ENCODE assay signal across 1 cellular context in the genomic region with DNA sequence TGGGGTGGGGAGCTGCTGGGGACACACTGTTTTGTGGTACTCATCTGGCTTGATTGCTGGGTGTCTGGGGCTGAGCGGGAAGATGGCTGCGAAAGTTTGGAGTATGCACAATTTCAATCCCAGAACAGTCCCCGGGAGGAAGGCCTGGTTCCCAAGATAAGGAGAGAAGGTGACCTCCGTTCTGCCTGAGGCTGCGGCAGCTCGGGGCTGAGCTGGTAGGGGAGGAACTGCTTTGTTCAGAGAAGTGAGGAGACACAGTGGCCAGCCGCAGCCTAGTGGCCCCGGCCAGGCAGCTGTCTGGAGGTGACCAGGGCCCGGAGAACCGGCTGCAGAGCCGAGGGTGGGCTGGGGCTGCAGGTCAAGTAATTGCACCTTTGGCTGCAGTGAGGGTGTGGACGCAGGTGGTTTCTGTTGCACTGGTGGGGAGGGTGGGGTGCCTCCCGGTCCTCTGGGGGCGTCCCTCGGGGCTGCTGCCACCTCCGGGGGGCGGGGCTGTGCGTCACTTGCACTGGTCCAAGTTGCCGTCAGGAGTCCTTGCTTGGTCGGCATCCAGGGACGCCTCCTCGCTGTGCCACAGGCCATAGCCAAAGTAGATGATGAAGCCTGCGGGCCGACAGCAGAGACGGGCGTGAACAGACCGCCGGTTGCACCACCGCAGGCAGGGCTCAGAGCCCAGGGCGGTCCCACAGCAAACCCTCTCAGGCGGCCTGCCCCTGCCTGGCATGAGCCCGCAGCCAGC.
TF ChIP-seq lines count a peak whose summit lies in the region.

No MANE protein-coding gene starts in this region.

TF ChIP-seq in K562, 482 proteins besides CTCF, POLR2A, EP300 and RAD21 (continued from another document):
- TF ChIP-seq, protein P1, sequence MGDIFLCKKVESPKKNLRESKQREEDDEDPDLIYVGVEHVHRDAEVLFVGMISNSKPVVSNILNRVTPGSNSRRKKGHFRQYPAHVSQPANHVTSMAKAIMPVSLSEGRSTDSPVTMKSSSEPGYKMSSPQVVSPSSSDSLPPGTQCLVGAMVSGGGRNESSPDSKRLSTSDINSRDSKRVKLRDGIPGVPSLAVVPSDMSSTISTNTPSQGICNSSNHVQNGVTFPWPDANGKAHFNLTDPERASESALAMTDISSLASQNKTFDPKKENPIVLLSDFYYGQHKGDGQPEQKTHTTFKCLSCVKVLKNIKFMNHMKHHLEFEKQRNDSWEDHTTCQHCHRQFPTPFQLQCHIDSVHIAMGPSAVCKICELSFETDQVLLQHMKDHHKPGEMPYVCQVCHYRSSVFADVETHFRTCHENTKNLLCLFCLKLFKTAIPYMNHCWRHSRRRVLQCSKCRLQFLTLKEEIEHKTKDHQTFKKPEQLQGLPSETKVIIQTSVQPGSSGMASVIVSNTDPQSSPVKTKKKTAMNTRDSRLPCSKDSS (IDR thresholded peaks at IDR 0.05; ENCODE audit: low read depth, partially characterized antibody): no peak
- TF ChIP-seq, protein P2, sequence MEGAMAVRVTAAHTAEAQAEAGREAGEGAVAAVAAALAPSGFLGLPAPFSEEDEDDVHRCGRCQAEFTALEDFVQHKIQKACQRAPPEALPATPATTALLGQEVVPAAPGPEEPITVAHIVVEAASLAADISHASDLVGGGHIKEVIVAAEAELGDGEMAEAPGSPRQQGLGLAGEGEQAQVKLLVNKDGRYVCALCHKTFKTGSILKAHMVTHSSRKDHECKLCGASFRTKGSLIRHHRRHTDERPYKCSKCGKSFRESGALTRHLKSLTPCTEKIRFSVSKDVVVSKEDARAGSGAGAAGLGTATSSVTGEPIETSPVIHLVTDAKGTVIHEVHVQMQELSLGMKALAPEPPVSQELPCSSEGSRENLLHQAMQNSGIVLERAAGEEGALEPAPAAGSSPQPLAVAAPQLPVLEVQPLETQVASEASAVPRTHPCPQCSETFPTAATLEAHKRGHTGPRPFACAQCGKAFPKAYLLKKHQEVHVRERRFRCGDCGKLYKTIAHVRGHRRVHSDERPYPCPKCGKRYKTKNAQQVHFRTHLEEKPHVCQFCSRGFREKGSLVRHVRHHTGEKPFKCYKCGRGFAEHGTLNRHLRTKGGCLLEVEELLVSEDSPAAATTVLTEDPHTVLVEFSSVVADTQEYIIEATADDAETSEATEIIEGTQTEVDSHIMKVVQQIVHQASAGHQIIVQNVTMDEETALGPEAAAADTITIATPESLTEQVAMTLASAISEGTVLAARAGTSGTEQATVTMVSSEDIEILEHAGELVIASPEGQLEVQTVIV (CRISPR knock-in tag; IDR thresholded peaks at IDR 0.05; ENCODE audit: borderline replicate concordance): no peak
- TF ChIP-seq CBFB (CRISPR knock-in tag; IDR thresholded peaks at IDR 0.05): no peak
- TF ChIP-seq, protein P3, sequence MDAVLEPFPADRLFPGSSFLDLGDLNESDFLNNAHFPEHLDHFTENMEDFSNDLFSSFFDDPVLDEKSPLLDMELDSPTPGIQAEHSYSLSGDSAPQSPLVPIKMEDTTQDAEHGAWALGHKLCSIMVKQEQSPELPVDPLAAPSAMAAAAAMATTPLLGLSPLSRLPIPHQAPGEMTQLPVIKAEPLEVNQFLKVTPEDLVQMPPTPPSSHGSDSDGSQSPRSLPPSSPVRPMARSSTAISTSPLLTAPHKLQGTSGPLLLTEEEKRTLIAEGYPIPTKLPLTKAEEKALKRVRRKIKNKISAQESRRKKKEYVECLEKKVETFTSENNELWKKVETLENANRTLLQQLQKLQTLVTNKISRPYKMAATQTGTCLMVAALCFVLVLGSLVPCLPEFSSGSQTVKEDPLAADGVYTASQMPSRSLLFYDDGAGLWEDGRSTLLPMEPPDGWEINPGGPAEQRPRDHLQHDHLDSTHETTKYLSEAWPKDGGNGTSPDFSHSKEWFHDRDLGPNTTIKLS (IDR thresholded peaks at IDR 0.05; ENCODE audit: borderline replicate concordance, low read depth): no peak
- TF ChIP-seq, protein P4, sequence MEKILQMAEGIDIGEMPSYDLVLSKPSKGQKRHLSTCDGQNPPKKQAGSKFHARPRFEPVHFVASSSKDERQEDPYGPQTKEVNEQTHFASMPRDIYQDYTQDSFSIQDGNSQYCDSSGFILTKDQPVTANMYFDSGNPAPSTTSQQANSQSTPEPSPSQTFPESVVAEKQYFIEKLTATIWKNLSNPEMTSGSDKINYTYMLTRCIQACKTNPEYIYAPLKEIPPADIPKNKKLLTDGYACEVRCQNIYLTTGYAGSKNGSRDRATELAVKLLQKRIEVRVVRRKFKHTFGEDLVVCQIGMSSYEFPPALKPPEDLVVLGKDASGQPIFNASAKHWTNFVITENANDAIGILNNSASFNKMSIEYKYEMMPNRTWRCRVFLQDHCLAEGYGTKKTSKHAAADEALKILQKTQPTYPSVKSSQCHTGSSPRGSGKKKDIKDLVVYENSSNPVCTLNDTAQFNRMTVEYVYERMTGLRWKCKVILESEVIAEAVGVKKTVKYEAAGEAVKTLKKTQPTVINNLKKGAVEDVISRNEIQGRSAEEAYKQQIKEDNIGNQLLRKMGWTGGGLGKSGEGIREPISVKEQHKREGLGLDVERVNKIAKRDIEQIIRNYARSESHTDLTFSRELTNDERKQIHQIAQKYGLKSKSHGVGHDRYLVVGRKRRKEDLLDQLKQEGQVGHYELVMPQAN (IDR thresholded peaks at IDR 0.05; ENCODE audit: borderline replicate concordance): no peak
- TF ChIP-seq, protein P5, sequence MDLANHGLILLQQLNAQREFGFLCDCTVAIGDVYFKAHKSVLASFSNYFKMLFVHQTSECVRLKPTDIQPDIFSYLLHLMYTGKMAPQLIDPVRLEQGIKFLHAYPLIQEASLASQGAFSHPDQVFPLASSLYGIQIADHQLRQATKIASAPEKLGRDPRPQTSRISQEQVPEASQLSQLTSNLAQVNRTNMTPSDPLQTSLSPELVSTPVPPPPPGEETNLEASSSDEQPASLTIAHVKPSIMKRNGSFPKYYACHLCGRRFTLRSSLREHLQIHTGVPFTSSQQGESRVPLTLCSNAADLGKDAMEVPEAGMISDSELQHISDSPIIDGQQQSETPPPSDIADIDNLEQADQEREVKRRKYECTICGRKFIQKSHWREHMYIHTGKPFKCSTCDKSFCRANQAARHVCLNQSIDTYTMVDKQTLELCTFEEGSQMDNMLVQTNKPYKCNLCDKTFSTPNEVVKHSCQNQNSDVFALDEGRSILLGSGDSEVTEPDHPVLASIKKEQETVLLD (IDR thresholded peaks at IDR 0.05): no peak
- TF ChIP-seq MTA3 (IDR thresholded peaks at IDR 0.05; ENCODE audit: borderline replicate concordance): no peak
